ENCODE assay signal across 21 cellular contexts in the genomic region with DNA sequence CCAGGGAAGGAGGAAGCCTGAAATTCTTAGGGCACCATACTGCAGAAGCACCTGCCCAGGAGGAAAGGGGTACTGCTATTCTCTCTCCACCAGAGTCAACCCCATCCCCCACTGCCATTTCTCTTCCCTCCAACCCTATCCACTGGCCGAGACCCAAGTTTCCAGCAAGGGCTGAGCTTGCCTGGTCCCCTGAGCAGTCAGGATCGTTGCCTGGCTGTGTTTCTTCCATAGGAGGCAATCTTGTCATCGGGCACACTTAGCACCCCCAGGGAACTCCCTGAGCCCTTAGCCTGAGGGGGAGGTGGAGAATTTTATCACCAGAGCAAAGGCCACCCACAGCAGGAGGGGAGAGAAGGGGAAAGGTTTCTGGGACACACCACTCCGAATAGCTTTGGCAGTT.
"Had no signal": no experiment of that assay in that cellular context is flagged by ENCODE, and none has a peak within 500 bp of the region (broad histone marks: within the 10 kb centered on the region; RNA-seq: fewer than 3 reads in every experiment).

No MANE protein-coding gene starts in this region.

- H3K4me1 ChIP-seq: gastroesophageal sphincter, left lung, prostate gland, thyroid gland had no signal

- H3K4me3 ChIP-seq: gastroesophageal sphincter, left lung, ovary, prostate gland, thyroid gland had no signal

- H3K4me3 Mint-ChIP-seq: activated B cell treated with CpG ODN at 0.5 μM for 24 hours; activated T-cell treated with anti-CD3 and anti-CD28 coated beads, Interleukin-2, amount 50 U/mL, for 4 hours; natural killer cell; stimulated activated naive CD8-positive, alpha-beta T cell treated with anti-CD3 and anti-CD28 coated beads, Interleukin-15, Interleukin-2, amounts not matched to agents 100 ng/mL and 50 ng/mL, for 24 hours had no signal

- DNase-seq: activated B cell treated with CpG ODN at 0.5 μM for 24 hours; activated CD4-positive, alpha-beta T cell treated with anti-CD3 and anti-CD28 coated beads for 4 hours; activated CD4-positive, alpha-beta T cell treated with anti-CD3 and anti-CD28 coated beads, Interleukin-2, amount 50 U/mL, for 48 hours; activated CD8-positive, alpha-beta memory T cell treated with anti-CD3 and anti-CD28 coated beads, Interleukin-2, amount 50 U/mL, for 48 hours; activated naive CD4-positive, alpha-beta T cell treated with Interleukin-2 at 50 U/mL for 16 hours; activated T-cell treated with anti-CD3 and anti-CD28 coated beads, Interleukin-2, amount 50 U/mL, for 4 hours; head of caudate nucleus; left lung; mammary epithelial cell; midbrain; natural killer cell; ovary; stimulated activated CD4-positive, alpha-beta T cell treated with anti-CD3 and anti-CD28 coated beads, Interleukin-4, amount 100 ng/mL, for 4 hours; T-helper 9 cell; thyroid gland had no signal

- ATAC-seq: activated T-cell treated with anti-CD3 and anti-CD28 coated beads, Interleukin-2, amount 50 U/mL, for 4 hours; gastroesophageal sphincter; left lung; natural killer cell had no signal

- H3K27ac ChIP-seq: epithelial cell of prostate, gastroesophageal sphincter, left lung, neutrophil, ovary, prostate gland, thyroid gland had no signal

- H3K27ac Mint-ChIP-seq: activated B cell treated with CpG ODN at 0.5 μM for 24 hours; activated T-helper 2 cell treated with anti-CD3 and anti-CD28 coated beads, Interferon-gamma antibody, Interleukin-2, Interleukin-4, amounts not matched to agents 10 μg/mL and 5 μg/mL and 100 μg/mL, durations not matched to agents 14 hours and 24 hours and 36 hours; natural killer cell; stimulated activated naive CD8-positive, alpha-beta T cell treated with anti-CD3 and anti-CD28 coated beads, Interleukin-15, Interleukin-2, amounts not matched to agents 100 ng/mL and 50 ng/mL, for 24 hours had no signal

- H3K9me3 Mint-ChIP-seq: activated T-cell treated with anti-CD3 and anti-CD28 coated beads, Interleukin-2, amount 50 U/mL, for 4 hours; activated T-helper 2 cell treated with anti-CD3 and anti-CD28 coated beads, Interferon-gamma antibody, Interleukin-2, Interleukin-4, amounts not matched to agents 10 μg/mL and 5 μg/mL and 100 μg/mL, durations not matched to agents 14 hours and 24 hours and 36 hours; natural killer cell; stimulated activated naive CD8-positive, alpha-beta T cell treated with anti-CD3 and anti-CD28 coated beads, Interleukin-15, Interleukin-2, amounts not matched to agents 100 ng/mL and 50 ng/mL, for 24 hours had no signal

- H3K27me3 ChIP-seq: ovary, thyroid gland had no signal

- H3K36me3 Mint-ChIP-seq: natural killer cell had no signal

- H3K36me3 ChIP-seq: gastroesophageal sphincter, left lung, neutrophil, ovary, prostate gland, thyroid gland had no signal

- H3K4me1 Mint-ChIP-seq: activated B cell treated with CpG ODN at 0.5 μM for 24 hours, natural killer cell had no signal

- H3K9me3 ChIP-seq: neutrophil, ovary, prostate gland, thyroid gland had no signal
